Comparison of ENCODE assay signal across 1 cellular context in the genomic region with DNA sequence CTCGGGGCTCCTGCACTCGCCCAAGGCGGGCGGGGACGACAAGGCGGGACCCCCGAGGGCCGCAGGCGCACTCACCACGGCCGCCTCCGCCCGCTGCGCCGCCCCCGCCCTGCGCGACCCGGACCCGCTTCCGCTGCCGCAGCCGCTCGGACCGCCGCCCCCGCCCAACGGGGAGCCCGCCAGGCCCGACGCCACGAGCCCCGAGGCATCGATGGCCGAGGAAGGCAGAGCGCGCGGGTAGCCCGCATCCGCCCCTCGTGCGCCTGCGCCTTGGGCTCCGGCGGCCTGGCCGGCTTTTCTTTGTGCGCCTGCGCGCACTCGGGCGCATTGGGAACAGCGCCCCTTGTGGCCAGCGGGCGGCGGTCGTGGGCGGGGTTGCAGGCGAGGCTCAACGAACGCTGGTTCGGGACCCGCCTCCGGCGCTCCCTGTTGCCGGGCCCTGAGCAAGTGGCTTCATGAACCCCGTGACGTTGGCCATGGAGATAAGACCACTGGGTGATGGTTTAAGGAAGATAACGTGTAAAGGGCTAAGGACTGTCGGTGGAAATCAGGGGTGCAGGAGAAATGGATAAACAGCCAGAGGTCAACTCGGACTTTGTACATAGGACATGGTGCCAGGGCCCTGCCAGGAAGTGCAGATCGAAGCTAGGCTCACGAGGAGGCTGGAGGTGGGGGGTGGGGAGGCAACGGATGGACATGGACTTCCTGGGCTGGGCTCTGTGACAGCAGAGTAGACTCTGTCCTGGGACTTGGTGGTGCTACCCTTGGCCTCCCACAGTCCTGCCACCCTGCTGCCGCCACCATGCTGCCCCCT.
TF ChIP-seq lines count a peak whose summit lies in the region.

A gene (plus strand): TSS at position 725 of the 814 bp plus-strand sequence. CDS start 78 bp downstream, at position 803.
A gene with protein sequence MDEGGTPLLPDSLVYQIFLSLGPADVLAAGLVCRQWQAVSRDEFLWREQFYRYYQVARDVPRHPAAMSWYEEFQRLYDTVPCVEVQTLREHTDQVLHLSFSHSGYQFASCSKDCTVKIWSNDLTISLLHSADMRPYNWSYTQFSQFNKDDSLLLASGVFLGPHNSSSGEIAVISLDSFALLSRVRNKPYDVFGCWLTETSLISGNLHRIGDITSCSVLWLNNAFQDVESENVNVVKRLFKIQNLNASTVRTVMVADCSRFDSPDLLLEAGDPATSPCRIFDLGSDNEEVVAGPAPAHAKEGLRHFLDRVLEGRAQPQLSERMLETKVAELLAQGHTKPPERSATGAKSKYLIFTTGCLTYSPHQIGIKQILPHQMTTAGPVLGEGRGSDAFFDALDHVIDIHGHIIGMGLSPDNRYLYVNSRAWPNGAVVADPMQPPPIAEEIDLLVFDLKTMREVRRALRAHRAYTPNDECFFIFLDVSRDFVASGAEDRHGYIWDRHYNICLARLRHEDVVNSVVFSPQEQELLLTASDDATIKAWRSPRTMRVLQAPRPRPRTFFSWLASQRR (minus strand): TSS at position 220 of the 814 bp plus-strand sequence. CDS start 655 bp downstream, outside the sequence.

TF ChIP-seq in WTC11, 78 proteins besides CTCF, POLR2A, EP300 and RAD21 (continued from another document):
- TF ChIP-seq, protein P1, sequence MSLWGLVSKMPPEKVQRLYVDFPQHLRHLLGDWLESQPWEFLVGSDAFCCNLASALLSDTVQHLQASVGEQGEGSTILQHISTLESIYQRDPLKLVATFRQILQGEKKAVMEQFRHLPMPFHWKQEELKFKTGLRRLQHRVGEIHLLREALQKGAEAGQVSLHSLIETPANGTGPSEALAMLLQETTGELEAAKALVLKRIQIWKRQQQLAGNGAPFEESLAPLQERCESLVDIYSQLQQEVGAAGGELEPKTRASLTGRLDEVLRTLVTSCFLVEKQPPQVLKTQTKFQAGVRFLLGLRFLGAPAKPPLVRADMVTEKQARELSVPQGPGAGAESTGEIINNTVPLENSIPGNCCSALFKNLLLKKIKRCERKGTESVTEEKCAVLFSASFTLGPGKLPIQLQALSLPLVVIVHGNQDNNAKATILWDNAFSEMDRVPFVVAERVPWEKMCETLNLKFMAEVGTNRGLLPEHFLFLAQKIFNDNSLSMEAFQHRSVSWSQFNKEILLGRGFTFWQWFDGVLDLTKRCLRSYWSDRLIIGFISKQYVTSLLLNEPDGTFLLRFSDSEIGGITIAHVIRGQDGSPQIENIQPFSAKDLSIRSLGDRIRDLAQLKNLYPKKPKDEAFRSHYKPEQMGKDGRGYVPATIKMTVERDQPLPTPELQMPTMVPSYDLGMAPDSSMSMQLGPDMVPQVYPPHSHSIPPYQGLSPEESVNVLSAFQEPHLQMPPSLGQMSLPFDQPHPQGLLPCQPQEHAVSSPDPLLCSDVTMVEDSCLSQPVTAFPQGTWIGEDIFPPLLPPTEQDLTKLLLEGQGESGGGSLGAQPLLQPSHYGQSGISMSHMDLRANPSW (CRISPR knock-in tag; conservative IDR thresholded peaks at IDR 0.05; ENCODE audit: low read depth): 0 out of 2 replicates have a peak, but pooled peaks have one; percentile 4
- peak; percentile 36; the same call in 1 of the 2 replicates for TF ChIP-seq FOXK1 (CRISPR knock-in tag; IDR thresholded peaks at IDR 0.05)
- TF ChIP-seq ZNF263 (CRISPR knock-in tag; IDR thresholded peaks at IDR 0.05; ENCODE audit: low read depth): no peak
- TF ChIP-seq, protein P2, sequence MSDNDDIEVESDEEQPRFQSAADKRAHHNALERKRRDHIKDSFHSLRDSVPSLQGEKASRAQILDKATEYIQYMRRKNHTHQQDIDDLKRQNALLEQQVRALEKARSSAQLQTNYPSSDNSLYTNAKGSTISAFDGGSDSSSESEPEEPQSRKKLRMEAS (CRISPR knock-in tag; IDR thresholded peaks at IDR 0.05): peak; percentile 36; the same call in 1 of the 2 replicates
- TF ChIP-seq MYBL2 (CRISPR knock-in tag; IDR thresholded peaks at IDR 0.05): peak; percentile 28; the same call in 1 of the 2 replicates
- no peak for TF ChIP-seq OVOL2 (CRISPR knock-in tag; IDR thresholded peaks at IDR 0.05; ENCODE audit: borderline replicate concordance)
- TF ChIP-seq TEAD4 (CRISPR knock-in tag; IDR thresholded peaks at IDR 0.05): no peak
- TF ChIP-seq, protein P3, sequence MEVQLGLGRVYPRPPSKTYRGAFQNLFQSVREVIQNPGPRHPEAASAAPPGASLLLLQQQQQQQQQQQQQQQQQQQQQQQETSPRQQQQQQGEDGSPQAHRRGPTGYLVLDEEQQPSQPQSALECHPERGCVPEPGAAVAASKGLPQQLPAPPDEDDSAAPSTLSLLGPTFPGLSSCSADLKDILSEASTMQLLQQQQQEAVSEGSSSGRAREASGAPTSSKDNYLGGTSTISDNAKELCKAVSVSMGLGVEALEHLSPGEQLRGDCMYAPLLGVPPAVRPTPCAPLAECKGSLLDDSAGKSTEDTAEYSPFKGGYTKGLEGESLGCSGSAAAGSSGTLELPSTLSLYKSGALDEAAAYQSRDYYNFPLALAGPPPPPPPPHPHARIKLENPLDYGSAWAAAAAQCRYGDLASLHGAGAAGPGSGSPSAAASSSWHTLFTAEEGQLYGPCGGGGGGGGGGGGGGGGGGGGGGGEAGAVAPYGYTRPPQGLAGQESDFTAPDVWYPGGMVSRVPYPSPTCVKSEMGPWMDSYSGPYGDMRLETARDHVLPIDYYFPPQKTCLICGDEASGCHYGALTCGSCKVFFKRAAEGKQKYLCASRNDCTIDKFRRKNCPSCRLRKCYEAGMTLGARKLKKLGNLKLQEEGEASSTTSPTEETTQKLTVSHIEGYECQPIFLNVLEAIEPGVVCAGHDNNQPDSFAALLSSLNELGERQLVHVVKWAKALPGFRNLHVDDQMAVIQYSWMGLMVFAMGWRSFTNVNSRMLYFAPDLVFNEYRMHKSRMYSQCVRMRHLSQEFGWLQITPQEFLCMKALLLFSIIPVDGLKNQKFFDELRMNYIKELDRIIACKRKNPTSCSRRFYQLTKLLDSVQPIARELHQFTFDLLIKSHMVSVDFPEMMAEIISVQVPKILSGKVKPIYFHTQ (CRISPR knock-in tag; IDR thresholded peaks at IDR 0.05): no peak
- TF ChIP-seq ETV6 (CRISPR knock-in tag; IDR thresholded peaks at IDR 0.05): peak; percentile 48; the same call in 1 of the 2 replicates
- no peak for TF ChIP-seq SMAD4 (CRISPR knock-in tag; IDR thresholded peaks at IDR 0.05)
- TF ChIP-seq, protein P4, sequence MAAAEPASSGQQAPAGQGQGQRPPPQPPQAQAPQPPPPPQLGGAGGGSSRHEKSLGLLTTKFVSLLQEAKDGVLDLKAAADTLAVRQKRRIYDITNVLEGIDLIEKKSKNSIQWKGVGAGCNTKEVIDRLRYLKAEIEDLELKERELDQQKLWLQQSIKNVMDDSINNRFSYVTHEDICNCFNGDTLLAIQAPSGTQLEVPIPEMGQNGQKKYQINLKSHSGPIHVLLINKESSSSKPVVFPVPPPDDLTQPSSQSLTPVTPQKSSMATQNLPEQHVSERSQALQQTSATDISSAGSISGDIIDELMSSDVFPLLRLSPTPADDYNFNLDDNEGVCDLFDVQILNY (CRISPR knock-in tag; IDR thresholded peaks at IDR 0.05): peak; percentile 85
TF ChIP-seq in WTC11: peak in this region for 11.
